Comparison of ENCODE assay signal across 9 cellular contexts in genomic region chr2:190636362-190636761, GRCh38. TPM values are rescaled to one million over a fixed set of nuclear protein-coding genes. Genes with fewer than 3 reads are reported as not detected.
DNase-seq lines count a peak whose midpoint lies in the region; ATAC-seq and TF ChIP-seq lines count a peak whose summit lies in the region.
"Had no signal": no experiment of that assay in that cellular context is flagged by ENCODE, and none has a peak within 500 bp of the region (broad histone marks: within the 10 kb centered on the region; RNA-seq: fewer than 3 reads in every experiment).

No MANE protein-coding gene starts in this region.

- no peaks in the 10 kb centered on the region for H3K9me2 ChIP-seq in GM23248 (ENCODE audit: insufficient read depth)

- H4K20me1 ChIP-seq in GM23248 (ENCODE audit: insufficient read depth) (no peaks in the 10 kb centered on the region), fibroblast of lung (ENCODE audit: control insufficient read depth, extremely low read depth, insufficient read depth, low read length) (no peaks in the 10 kb centered on the region)

- H3K4me2 ChIP-seq in GM23248 (ENCODE audit: unreplicated experiment) (peak overlapping the region; percentile 55), fibroblast of lung (ENCODE audit: extremely low read depth, insufficient read depth, low read length) (peak overlapping the region; percentile 7)
- H3K4me2 ChIP-seq: KMS-11 had no signal

- H3F3A ChIP-seq in GM23248 (ENCODE audit: insufficient read depth), result peaks cover 42% of the 10 kb centered on the region

- H3K4me1 ChIP-seq in GM23248 (ENCODE audit: insufficient read depth), result peaks cover 40% of the 10 kb centered on the region
- H3K4me1 ChIP-seq in RWPE2 (ENCODE audit: insufficient read depth, poor library complexity, severe bottlenecking), result peaks cover 23% of the 10 kb centered on the region
- peaks cover 10% of the 10 kb centered on the region for H3K4me1 ChIP-seq in fibroblast of lung (ENCODE audit: control insufficient read depth, extremely low read depth, insufficient read depth, low read length)
- peaks cover 16% of the 10 kb centered on the region for H3K4me1 ChIP-seq in rectal smooth muscle tissue (ENCODE audit: control insufficient read depth, insufficient read depth, low read length)

- H3K9me3 ChIP-seq in GM23248 (ENCODE audit: low read depth) (no peaks in the 10 kb centered on the region), RWPE2 (ENCODE audit: severe bottlenecking) (no peaks in the 10 kb centered on the region), fibroblast of lung (ENCODE audit: control insufficient read depth, insufficient read depth, low read depth, low read length) (no peaks in the 10 kb centered on the region), MG63 (no peaks in the 10 kb centered on the region)

- H3K4me3 ChIP-seq in GM23248 (no peak overlapping the region), RWPE2 (ENCODE audit: severe bottlenecking) (no peak overlapping the region), fibroblast of lung (replicated peaks in 1 of 4; ENCODE audit: control extremely low read depth in 1 of 4, insufficient read depth in 1 of 4, low read depth in 3 of 4, low read length in 4 of 4) (no peak overlapping the region), rectal smooth muscle tissue (ENCODE audit: low read length) (no peak overlapping the region), MG63 (no peak overlapping the region)

- H3K27ac ChIP-seq in GM23248 (peak overlapping the region; percentile 75), RWPE2 (ENCODE audit: poor library complexity, severe bottlenecking) (peak overlapping the region; percentile 62), fibroblast of lung (ENCODE audit: insufficient read depth, low read length) (no peak overlapping the region), rectal smooth muscle tissue (ENCODE audit: low read depth, low read length) (peak overlapping the region; percentile 11)
- H3K27ac ChIP-seq: KMS-11 had no signal

- H3K36me3 ChIP-seq in GM23248 (ENCODE audit: low read depth), result no peaks in the 10 kb centered on the region
- H3K36me3 ChIP-seq in RWPE2 (ENCODE audit: low read depth), result no peaks in the 10 kb centered on the region
- no peaks in the 10 kb centered on the region for H3K36me3 ChIP-seq in fibroblast of lung (ENCODE audit: control insufficient read depth, insufficient read depth, low read length)
- no peaks in the 10 kb centered on the region for H3K36me3 ChIP-seq in rectal smooth muscle tissue (ENCODE audit: control insufficient read depth, insufficient read depth, low read length)
- no peaks in the 10 kb centered on the region for H3K36me3 ChIP-seq in MG63

- in situ Hi-C loops in GM23248 (cut with MboI), result no loop called here

- 13 to 16% methylated on average over 3 of the region's 3 CpGs for WGBS in GM23248 (ENCODE audit: low coverage in 1 of 2, low lambda C conversion rate in 2 of 2, missing lambda C conversion rate in 2 of 2), 2 experiments

- TF ChIP-seq CTCF in RWPE2 (IDR thresholded peaks at IDR 0.05; ENCODE audit: poor library complexity, severe bottlenecking), result no peak
- TF ChIP-seq CTCF in fibroblast of lung (conservative IDR thresholded peaks at IDR 0.05 in 1 of 2, IDR thresholded peaks at IDR 0.05 in 1 of 2; ENCODE audit: low read depth in 1 of 2, low read length in 2 of 2), result no peak

- H3K27me3 ChIP-seq in GM23248 (replicated peaks; ENCODE audit: insufficient read depth) (no peaks in the 10 kb centered on the region), RWPE2 (ENCODE audit: insufficient read depth, poor library complexity, severe bottlenecking) (no peaks in the 10 kb centered on the region), fibroblast of lung (ENCODE audit: control insufficient read depth, insufficient read depth, low read length) (no peaks in the 10 kb centered on the region), rectal smooth muscle tissue (ENCODE audit: control insufficient read depth, insufficient read depth, low read length) (no peaks in the 10 kb centered on the region), MG63 (no peaks in the 10 kb centered on the region)

- H3K79me2 ChIP-seq in GM23248 (ENCODE audit: insufficient read depth), result no peaks in the 10 kb centered on the region
- H3K79me2 ChIP-seq in fibroblast of lung (ENCODE audit: control insufficient read depth, insufficient read depth, low read length), result no peaks in the 10 kb centered on the region

- H3K9ac ChIP-seq in GM23248 (peak overlapping the region; percentile 37), fibroblast of lung (ENCODE audit: insufficient read depth, low read length) (no peak overlapping the region), rectal smooth muscle tissue (ENCODE audit: low read length) (no peak overlapping the region)
- H3K9ac ChIP-seq: KMS-11 had no signal

- no peak overlapping the region for H2AFZ ChIP-seq in GM23248
- no peak overlapping the region for H2AFZ ChIP-seq in fibroblast of lung (ENCODE audit: low read length)

- peak; percentile 79 for ATAC-seq in RWPE2 (ENCODE audit: low read depth)
- ATAC-seq in GM21619 (IDR thresholded peaks at IDR 0.05; ENCODE audit: unreplicated experiment), result no peak

- DNase-seq in GM23248 (peak; percentile 85), RWPE2 (ENCODE audit: low spot score) (no peak), fibroblast of lung (ENCODE audit: low read depth in 2 of 2) (peak; percentile 82 to 88), MG63 (no peak), superior temporal gyrus (ENCODE audit: extremely low spot score) (no peak)
- no peak for DNase-seq in activated T-cell treated with anti-CD3 and anti-CD28 coated beads, Interleukin-2, amount 50 U/mL, for 48 hours

RNA-seq across cellular contexts. Expression of gene NAB1, which starts 12.5 kb away (rescaled TPM):
- 44.1 and 48.3 TPM in 2 replicates for total RNA-seq in GM23248 (2014; rRNA removed; shearing (Covaris generic))
- polyA plus RNA-seq in GM23248 (2016; fragmentation: Nextera tagmentation; extraction: Ambion mirVana), result 13.0 TPM in 2 replicates
- 46.6 and 46.7 TPM in 2 replicates for total RNA-seq in fibroblast of lung
- 11.3 and 18.3 TPM in 2 replicates for polyA plus RNA-seq in fibroblast of lung
- 9.3 and 13.2 TPM in 2 replicates for polyA plus RNA-seq in fibroblast of lung (2012)
- 1.6 and 7.6 TPM in 2 replicates for polyA minus RNA-seq in fibroblast of lung (ENCODE audit: low replicate concordance)
- 18.5 and 93.0 TPM in 2 replicates for total RNA-seq in MG63 (2014; rRNA removed; shearing (Covaris generic); ENCODE audit: low replicate concordance)

Comparison
In these comparisons a context has a peak if more than half of its experiments do, and no peak if none do; other contexts are left out.
1. DNase-seq: peak in GM23248 (single experiment) and fibroblast of lung (2 of 2); none in RWPE2 (single experiment), MG63 (single experiment), activated T-cell treated with anti-CD3 and anti-CD28 coated beads, Interleukin-2, amount 50 U/mL, for 48 hours (0 of 2) and superior temporal gyrus (single experiment).